In genomic region chr5:72517961-72518690, GRCh38 we compare ENCODE assay signal across 12 cellular contexts. TPM values are rescaled to one million over a fixed set of nuclear protein-coding genes. Genes with fewer than 3 reads are reported as not detected.
A peak's percentile ranks its signal among the peaks of the same experiment; 100 is the strongest.
DNase-seq lines count a peak whose midpoint lies in the region; ATAC-seq and TF ChIP-seq lines count a peak whose summit lies in the region.
"Had no signal": no experiment of that assay in that cellular context is flagged by ENCODE, and none has a peak within 500 bp of the region (broad histone marks: within the 10 kb centered on the region; RNA-seq: fewer than 3 reads in every experiment).

No MANE protein-coding gene starts in this region.

- H3K27me3 ChIP-seq in neural progenitor cell: no peaks in the 10 kb centered on the region

- ATAC-seq in HG03342 (IDR thresholded peaks at IDR 0.05; ENCODE audit: unreplicated experiment) (no peak), GM18873 (IDR thresholded peaks at IDR 0.05; ENCODE audit: low FRiP score, unreplicated experiment) (no peak), HG02763 (IDR thresholded peaks at IDR 0.05; ENCODE audit: unreplicated experiment) (no peak)

- H4K20me1 ChIP-seq in neural progenitor cell (ENCODE audit: low read depth): no peaks in the 10 kb centered on the region

- H3K36me3 Mint-ChIP-seq in neural progenitor cell: peaks cover 9% of the 10 kb centered on the region

- peak overlapping the region; percentile 15 for H3K4me2 ChIP-seq in neural progenitor cell

- H3K4me3 ChIP-seq in AG10803 (ENCODE audit: low read length): no peak overlapping the region
- H3K4me3 ChIP-seq in neural progenitor cell: no peak overlapping the region

- no peaks in the 10 kb centered on the region for H3K9me3 ChIP-seq in neural progenitor cell (ENCODE audit: low read depth)

- H2AFZ ChIP-seq in neural progenitor cell (replicated peaks): peak overlapping the region; percentile 85

- DNase-seq in AG10803 (ENCODE audit: low read depth): peak; percentile 76
- DNase-seq in OCI-M1 (lab: John Stamatoyannopoulos, UW): peak; percentile 64
- DNase-seq in fibroblast of gingiva (ENCODE audit: low read depth): peak; percentile 37
- peak; percentile 29 for DNase-seq in neural progenitor cell (ENCODE audit: low spot score)
- DNase-seq in NCI-H1092 treated with DMSO at 0.1 percent for 48 hours (lab: John Stamatoyannopoulos, UW): no peak
- DNase-seq: activated CD4-positive, CD25-positive, alpha-beta regulatory T cell treated with anti-CD3 and anti-CD28 coated beads, Interleukin-2, amount 50 U/mL, for 72 hours; central memory CD4-positive, alpha-beta T cell; HCEC 1CT; stimulated activated CD4-positive, alpha-beta T cell treated with anti-CD3 and anti-CD28 coated beads, Interleukin-4, amount 100 ng/mL, for 24 hours had no signal

- peaks cover 8% of the 10 kb centered on the region for H3F3A ChIP-seq in neural progenitor cell (ENCODE audit: low read depth)

- no peaks in the 10 kb centered on the region for H3K79me2 ChIP-seq in neural progenitor cell (ENCODE audit: low read depth)

- H3K4me1 Mint-ChIP-seq in neural progenitor cell: peaks cover 37% of the 10 kb centered on the region

- peak overlapping the region; percentile 44 for H3K4me3 Mint-ChIP-seq in neural progenitor cell

- peaks cover 10% of the 10 kb centered on the region for H3K27me3 Mint-ChIP-seq in neural progenitor cell (ENCODE audit: insufficient read depth, low read depth)

- H3K9me3 Mint-ChIP-seq in neural progenitor cell: peaks cover 47% of the 10 kb centered on the region

- TF ChIP-seq CTCF in AG10803 (conservative IDR thresholded peaks at IDR 0.05; ENCODE audit: low read length): no peak
- no peak for TF ChIP-seq CTCF in neural progenitor cell (IDR thresholded peaks at IDR 0.05)

- H3K9ac ChIP-seq in neural progenitor cell: no peak overlapping the region

- H3K4me1 ChIP-seq in neural progenitor cell: peaks cover 13% of the 10 kb centered on the region

- H3K36me3 ChIP-seq in neural progenitor cell: no peaks in the 10 kb centered on the region

- peak overlapping the region; percentile 96 for H3K27ac Mint-ChIP-seq in neural progenitor cell

- no peak overlapping the region for H3K27ac ChIP-seq in neural progenitor cell

RNA-seq across cellular contexts. Expression of gene ZNF366, which starts 10.9 kb away (rescaled TPM):
- total RNA-seq in neural progenitor cell (ENCODE audit: low replicate concordance): not detected in 2 replicates
